8 cellular contexts compared by ENCODE assay signal in genomic region chr17:78341559-78342437, GRCh38. TPM values are rescaled to one million over a fixed set of nuclear protein-coding genes. Genes with fewer than 3 reads are reported as not detected.
A peak's percentile ranks its signal among the peaks of the same experiment; 100 is the strongest.
DNase-seq lines count a peak whose midpoint lies in the region; ATAC-seq and TF ChIP-seq lines count a peak whose summit lies in the region.

No MANE protein-coding gene starts in this region.

- H2AK5ac ChIP-seq in H9 (ENCODE audit: insufficient read length, low read length), result no peak overlapping the region

- H3K4me3 Mint-ChIP-seq in H9 (peak overlapping the region; percentile 49 to 72; a peak in 4 of 5 replicates), nephron progenitor cell (peak overlapping the region; percentile 57)
- peak overlapping the region; percentile 77 for H3K4me3 Mint-ChIP-seq in activated naive CD4-positive, alpha-beta T cell treated with anti-CD3 and anti-CD28 coated beads, Interleukin-2, amount 50 U/mL, for 24 hours

- no peak overlapping the region for H2BK15ac ChIP-seq in H9 (ENCODE audit: low read depth, low read length)

- no peak overlapping the region for H2BK120ac ChIP-seq in H9 (ENCODE audit: low read depth, low read length, poor library complexity, severe bottlenecking)

- no peak overlapping the region for H3K4ac ChIP-seq in H9 (ENCODE audit: low read depth, low read length)

- peak; percentile 96 for DNase-seq in AG08396 (ENCODE audit: low spot score)
- peak; percentile 72 for DNase-seq in H9
- peak; percentile 78 for DNase-seq in glomerular visceral epithelial cell (ENCODE audit: extremely low spot score)
- peak; percentile 83 for DNase-seq in nephron progenitor cell
- no peak for DNase-seq in NCI-H1105 (lab: John Stamatoyannopoulos, UW)

- H3K27ac Mint-ChIP-seq in H9, result no peak overlapping the region
- no peak overlapping the region for H3K27ac Mint-ChIP-seq in activated naive CD4-positive, alpha-beta T cell treated with anti-CD3 and anti-CD28 coated beads, Interleukin-2, amount 50 U/mL, for 24 hours
- H3K27ac Mint-ChIP-seq in nephron progenitor cell, result no peak overlapping the region

- H3K18ac ChIP-seq in H9 (ENCODE audit: insufficient read length, low read depth, low read length), result peak overlapping the region; percentile 54

- no peaks in the 10 kb centered on the region for H3K9me3 ChIP-seq in H9 (ENCODE audit: control insufficient read depth, low read depth, low read length)

- H2BK5ac ChIP-seq in H9 (ENCODE audit: insufficient read length, low read length), result no peak overlapping the region

- no peak overlapping the region for H3K56ac ChIP-seq in H9 (ENCODE audit: insufficient read length, low read depth, low read length)

- TF ChIP-seq CTCF in H9 (conservative IDR thresholded peaks at IDR 0.05) (no peak), nephron progenitor cell (IDR thresholded peaks at IDR 0.05) (no peak)

- no peaks in the 10 kb centered on the region for H3K9me3 Mint-ChIP-seq in H9
- no peaks in the 10 kb centered on the region for H3K9me3 Mint-ChIP-seq in activated naive CD4-positive, alpha-beta T cell treated with anti-CD3 and anti-CD28 coated beads, Interleukin-2, amount 50 U/mL, for 24 hours
- H3K9me3 Mint-ChIP-seq in nephron progenitor cell, result no peaks in the 10 kb centered on the region

- H3K36me3 Mint-ChIP-seq in H9 (ENCODE audit: insufficient read depth in 1 of 3, low read depth in 3 of 3), result no peaks in the 10 kb centered on the region
- H3K36me3 Mint-ChIP-seq in activated naive CD4-positive, alpha-beta T cell treated with anti-CD3 and anti-CD28 coated beads, Interleukin-2, amount 50 U/mL, for 24 hours, result no peaks in the 10 kb centered on the region
- H3K36me3 Mint-ChIP-seq in nephron progenitor cell (ENCODE audit: low read depth), result no peaks in the 10 kb centered on the region

- H2BK20ac ChIP-seq in H9 (ENCODE audit: low read depth, low read length, poor library complexity, severe bottlenecking), result no peak overlapping the region

- whole genome bisulfite sequencing in H9 (ENCODE audit: extremely low coverage, insufficient read length, low lambda C conversion rate), result no CpG with 5 or more reads among the region's 95 CpGs

- H3K4me1 Mint-ChIP-seq in H9 (peaks cover 14 to 18% of the 10 kb centered on the region in 2 experiments), nephron progenitor cell (peaks cover 40% of the 10 kb centered on the region)
- peaks cover 62% of the 10 kb centered on the region for H3K4me1 Mint-ChIP-seq in activated naive CD4-positive, alpha-beta T cell treated with anti-CD3 and anti-CD28 coated beads, Interleukin-2, amount 50 U/mL, for 24 hours

- no peaks in the 10 kb centered on the region for H3K79me2 ChIP-seq in H9 (ENCODE audit: insufficient read depth, low read length)

- no peak overlapping the region for H3T11ph ChIP-seq in H9 (ENCODE audit: low read length)

- H3K27me3 Mint-ChIP-seq in H9 (ENCODE audit: low read depth) (peaks cover 50% of the 10 kb centered on the region), nephron progenitor cell (ENCODE audit: low read depth, poor library complexity) (peaks cover 40% of the 10 kb centered on the region)
- no peaks in the 10 kb centered on the region for H3K27me3 Mint-ChIP-seq in activated naive CD4-positive, alpha-beta T cell treated with anti-CD3 and anti-CD28 coated beads, Interleukin-2, amount 50 U/mL, for 24 hours

- H2AFZ ChIP-seq in H9 (ENCODE audit: low read length), result no peak overlapping the region

- no peak overlapping the region for H4K8ac ChIP-seq in H9 (replicated peaks; ENCODE audit: insufficient read length, low read depth, low read length)

- H3K27ac ChIP-seq in H9 (ENCODE audit: insufficient read length, low read depth, low read length), result no peak overlapping the region

- H3K23me2 ChIP-seq in H9 (ENCODE audit: insufficient read length, low read depth, low read length, poor library complexity, severe bottlenecking), result no peaks in the 10 kb centered on the region

- H4K91ac ChIP-seq in H9 (ENCODE audit: insufficient read length, low read depth, low read length), result no peak overlapping the region

- H3K4me1 ChIP-seq in H9 (ENCODE audit: insufficient read depth, low read length), result no peaks in the 10 kb centered on the region; the same call in 1 of the 2 replicates

- H3K23ac ChIP-seq in H9 (ENCODE audit: insufficient read length, low read depth, low read length), result no peak overlapping the region

- no peaks in the 10 kb centered on the region for H3K79me1 ChIP-seq in H9 (ENCODE audit: insufficient read depth, low read depth, low read length, poor library complexity, severe bottlenecking)

- H4K20me1 ChIP-seq in H9 (ENCODE audit: control insufficient read depth, insufficient read depth, insufficient read length), result no peaks in the 10 kb centered on the region

- ATAC-seq in HG03095 (IDR thresholded peaks at IDR 0.05; ENCODE audit: unreplicated experiment), result no peak
- ATAC-seq in GM19463 (IDR thresholded peaks at IDR 0.05; ENCODE audit: unreplicated experiment), result no peak

- no peak overlapping the region for H4K5ac ChIP-seq in H9 (ENCODE audit: insufficient read length, low read depth, low read length)

- H3K4me2 ChIP-seq in H9 (ENCODE audit: insufficient read depth, insufficient read length, low read length), result peak overlapping the region; percentile 48

- H3K14ac ChIP-seq in H9 (ENCODE audit: insufficient read depth, low read length), result peak overlapping the region; percentile 60

- no peak overlapping the region for H3K9ac ChIP-seq in H9 (ENCODE audit: extremely low read depth, insufficient read length, low read length)

- H2BK12ac ChIP-seq in H9 (ENCODE audit: insufficient read length, low read depth, low read length), result no peak overlapping the region

- H3K27me3 ChIP-seq in H9 (ENCODE audit: insufficient read depth, low read length), result no peaks in the 10 kb centered on the region

RNA-seq across cellular contexts. Expression of gene SOCS3, which starts 18.1 kb away (rescaled TPM):
- 9.5 and 9.6 TPM in 2 replicates for total RNA-seq in H9 (2021)

RNA-seq across cellular contexts. Expression of gene PGS1, which starts 36.7 kb away (rescaled TPM):
- total RNA-seq in H9 (2021), result 41.8 and 45.7 TPM in 2 replicates
